10 cellular contexts compared by ENCODE assay signal in genomic region chr22:36333632-36334031, GRCh38. TPM values are rescaled to one million over a fixed set of nuclear protein-coding genes. Genes with fewer than 3 reads are reported as not detected.
DNase-seq lines count a peak whose midpoint lies in the region; ATAC-seq, FAIRE-seq and TF ChIP-seq lines count a peak whose summit lies in the region.
"Had no signal": no experiment of that assay in that cellular context is flagged by ENCODE, and none has a peak within 500 bp of the region (broad histone marks: within the 10 kb centered on the region; RNA-seq: fewer than 3 reads in every experiment).

No MANE protein-coding gene starts in this region.

- peaks cover 24% of the 10 kb centered on the region for H3K36me3 Mint-ChIP-seq in activated naive CD4-positive, alpha-beta T cell treated with anti-CD3 and anti-CD28 coated beads, Interleukin-2, amount 50 U/mL, for 24 hours

- no TSS peak for BruUV-seq in GM12878 (replicated peaks; lab: Mats Ljungman, UMichigan)

- SMC1A ChIA-PET in GM12878 (lab: Charles Lee; ENCODE audit: uncharacterized antibody, unreplicated experiment) = interaction anchor here (1.0 to 3.4 kb wide), 10 partner anchors 20 to 102 kb away, joined by 3 to 24 read pairs (median 8); no protein-coding TSS in a partner anchor

- in situ Hi-C loops in GM12878 (cut with MboI) (no loop called here), transverse colon (cut with MboI; ENCODE audit: low pct_ligation_motif_present in 1 of 4, low pct_unique_long_range_greater_than_20kb in 1 of 4, low sequenced_read_pairs in 3 of 4) (no loop called here)

- H3K9me3 ChIP-seq in GM12878 (replicated peaks; ENCODE audit: control insufficient read depth, insufficient read depth, low read length) = no peaks in the 10 kb centered on the region
- H3K9me3 ChIP-seq in transverse colon = no peaks in the 10 kb centered on the region

- H2AFZ ChIP-seq in GM12878 (ENCODE audit: control insufficient read depth, low read depth, low read length) = no peak overlapping the region

- H3K4me3 ChIP-seq in GM12878 = no peak overlapping the region
- H3K4me3 ChIP-seq in transverse colon = no peak overlapping the region

- no peak for TF ChIP-seq EP300 in GM12878 (IDR thresholded peaks at IDR 0.05; ENCODE audit: borderline replicate concordance in 1 of 2, control insufficient read depth in 1 of 2, low read depth in 2 of 2, low read length in 2 of 2)
- TF ChIP-seq EP300 in transverse colon (IDR thresholded peaks at IDR 0.05; ENCODE audit: low read depth) = no peak

- peak overlapping the region; percentile 85 for H3K4me3 Mint-ChIP-seq in activated naive CD4-positive, alpha-beta T cell treated with anti-CD3 and anti-CD28 coated beads, Interleukin-2, amount 50 U/mL, for 24 hours

- no peak for FAIRE-seq in GM12878 (lab: Jason Lieb, UNC)
- FAIRE-seq: D721Med had no signal

- H3K27me3 ChIP-seq in GM12878 (replicated peaks in 1 of 2; ENCODE audit: control insufficient read depth in 2 of 2, insufficient read depth in 2 of 2, low read length in 1 of 2) = no peaks in the 10 kb centered on the region
- H3K27me3 ChIP-seq in transverse colon = no peaks in the 10 kb centered on the region

- ATAC-seq in GM12878 (no peak), GM19467 (IDR thresholded peaks at IDR 0.05; ENCODE audit: unreplicated experiment) (no peak)

- peaks cover 96% of the 10 kb centered on the region for H3K4me1 Mint-ChIP-seq in activated naive CD4-positive, alpha-beta T cell treated with anti-CD3 and anti-CD28 coated beads, Interleukin-2, amount 50 U/mL, for 24 hours

- TF ChIP-seq RAD21 in GM12878 (IDR thresholded peaks at IDR 0.05; ENCODE audit: insufficient read depth, low read depth, low read length) = no peak

- H4K20me1 ChIP-seq in GM12878 (ENCODE audit: control insufficient read depth, insufficient read depth) = no peaks in the 10 kb centered on the region

- H3K4me1 ChIP-seq in GM12878 (ENCODE audit: control insufficient read depth, insufficient read depth, low read length) (peaks cover 59% of the 10 kb centered on the region), transverse colon (peaks cover 87 to 99% (median 95%) of the 10 kb centered on the region in 4 donors)

- CTCF ChIA-PET in GM12878 (lab: Yijun Ruan, JAX) = interaction anchor here (0.6 to 3.7 kb wide), 7 partner anchors 12 to 137 kb away, joined by 3 to 17 read pairs (median 3); no protein-coding TSS in a partner anchor

- no peak for TF ChIP-seq POLR2A in GM12878 (IDR thresholded peaks at IDR 0.05; ENCODE audit: low read depth, low read length)
- TF ChIP-seq POLR2A in transverse colon (IDR thresholded peaks at IDR 0.05) = no peak

- RAD21 ChIA-PET in GM12878 (lab: Charles Lee; ENCODE audit: unreplicated experiment) = interaction anchor here (0.7 to 3.0 kb wide), 3 partner anchors 39 to 137 kb away, joined by 4 to 40 read pairs (median 13); no protein-coding TSS in a partner anchor

- no peak overlapping the region for H3K9ac ChIP-seq in GM12878 (ENCODE audit: control insufficient read depth, insufficient read depth, low read length)

- peak overlapping the region; percentile 97 for H3K27ac Mint-ChIP-seq in activated naive CD4-positive, alpha-beta T cell treated with anti-CD3 and anti-CD28 coated beads, Interleukin-2, amount 50 U/mL, for 24 hours

- DNase-seq in activated naive CD4-positive, alpha-beta T cell (lab: John Stamatoyannopoulos, UW) = no peak
- DNase-seq in GM12878 (ENCODE audit: low read depth, low spot score) (no peak), mucosa of gallbladder (ENCODE audit: low spot score) (peak; percentile 62), transverse colon (no peak), NCI-H69 (lab: John Stamatoyannopoulos, UW) (no peak), HCEC 1CT (no peak)
- DNase-seq: NCI-H2081 had no signal

- intact Hi-C loops in GM12878 (cut with micrococcal nuclease; ENCODE audit: unreplicated experiment) (loop anchor here (5.0 kb wide), 1 partner anchor 119 kb away; no protein-coding TSS in a partner anchor), transverse colon (cut with DNase I; ENCODE audit: low total_unique reads) (no loop called here)

- POLR2A ChIA-PET in GM12878 (lab: Charles Lee) = interaction anchor here (0.8 to 3.8 kb wide), 5 partner anchors 13 to 118 kb away, joined by 3 to 53 read pairs (median 12); partner anchors contain the start of gene MYH9

- H3K27ac ChIP-seq in GM12878 (ENCODE audit: control insufficient read depth, insufficient read depth) (peak overlapping the region; percentile 99), transverse colon (peak overlapping the region; percentile 92 to 99 (median 96))

- 53% methylated on average over 4 of the region's 4 CpGs for WGBS in GM12878 (ENCODE audit: insufficient coverage, insufficient replicate concordance, low lambda C conversion rate, missing lambda C conversion rate)
- 20 to 29% methylated on average over 1 to 4 of the region's 4 CpGs for WGBS in transverse colon (ENCODE audit: low coverage in 1 of 2), 2 donors

- H3K27me3 Mint-ChIP-seq in activated naive CD4-positive, alpha-beta T cell treated with anti-CD3 and anti-CD28 coated beads, Interleukin-2, amount 50 U/mL, for 24 hours = no peaks in the 10 kb centered on the region

- peaks cover 72% of the 10 kb centered on the region for H3K79me2 ChIP-seq in GM12878 (ENCODE audit: control insufficient read depth, insufficient read depth, low read length)

- peaks cover 28 to 45% of the 10 kb centered on the region in 2 experiments for H3K36me3 ChIP-seq in GM12878 (ENCODE audit: control insufficient read depth in 2 of 2, insufficient read depth in 2 of 2, low read length in 1 of 2)
- H3K36me3 ChIP-seq in transverse colon = peaks cover 0 to 6% (median 0%) of the 10 kb centered on the region in 4 donors

- no peak for TF ChIP-seq CTCF in GM12878 (IDR thresholded peaks at IDR 0.05 in 2 of 3, conservative IDR thresholded peaks at IDR 0.05 in 1 of 3; ENCODE audit: control insufficient read depth in 2 of 3, extremely low read depth in 1 of 3, insufficient read depth in 1 of 3, low read depth in 3 of 3, low read length in 3 of 3)
- no peak for TF ChIP-seq CTCF in transverse colon (IDR thresholded peaks at IDR 0.05)

- H3K4me2 ChIP-seq in GM12878 (ENCODE audit: control insufficient read depth, insufficient read depth) = no peak overlapping the region

- H3K9me3 Mint-ChIP-seq in activated naive CD4-positive, alpha-beta T cell treated with anti-CD3 and anti-CD28 coated beads, Interleukin-2, amount 50 U/mL, for 24 hours = no peaks in the 10 kb centered on the region

TF ChIP-seq in GM12878, 131 proteins besides CTCF, POLR2A, EP300 and RAD21:
- TF ChIP-seq JUND (IDR thresholded peaks at IDR 0.05; ENCODE audit: low read depth, low read length) (no peak), SUZ12 (IDR thresholded peaks at IDR 0.05; ENCODE audit: unreplicated experiment) (no peak), SP1 (IDR thresholded peaks at IDR 0.05; ENCODE audit: low read depth, low read length) (no peak), ATF3 (IDR thresholded peaks at IDR 0.05; ENCODE audit: borderline replicate concordance, extremely low read depth, low read depth, low read length) (no peak), TCF12 (IDR thresholded peaks at IDR 0.05; ENCODE audit: low read depth, low read length) (no peak), RFX5 (IDR thresholded peaks at IDR 0.05; ENCODE audit: low read depth, low read length) (no peak), LARP7 (IDR thresholded peaks at IDR 0.05) (no peak), E4F1 (IDR thresholded peaks at IDR 0.05; ENCODE audit: borderline replicate concordance, partially characterized antibody) (no peak)

RNA-seq across cellular contexts. Expression of gene MYH9, which starts 54.1 kb away (rescaled TPM):
- 209 and 215 TPM in 2 replicates for total RNA-seq in GM12878 (2013; cell fraction: nucleolus; rRNA removed)
- total RNA-seq in GM12878 (2014; rRNA removed) (185 and 216 TPM in 2 replicates), GM12878 (2014; rRNA removed; fragmentation: Illumina TruSeq; extraction: Trizol) (82.8 and 83.1 TPM in 2 replicates), GM12878 (2021) (497 and 525 TPM in 2 replicates), mucosa of gallbladder (544 TPM), transverse colon (100 to 1,000 TPM; 385 to 511 (median 460) TPM)
- polyA plus RNA-seq in GM12878 (2011; ENCODE audit: low read depth) = 79.9 TPM
- polyA plus RNA-seq in GM12878 (2011; rRNA removed) (42.4 and 98.6 TPM in 2 replicates), GM12878 (2014; fragmentation: Illumina TruSeq; extraction: Trizol) (123 and 125 TPM in 2 replicates), GM12878 (2014; fragmentation: Nextera tagmentation; extraction: Ambion mirVana) (1 to 10 TPM; 5.1 to 8.1 TPM), GM12878 (2014; rRNA removed) (165 and 198 TPM in 2 replicates), GM12878 (2016; fragmentation: Nextera tagmentation; extraction: Ambion mirVana) (100 to 1,000 TPM; 228 to 236 TPM)
- polyA plus RNA-seq in GM12878 (2011; cell fraction: cytosol; rRNA removed) = 51.0 and 59.8 TPM in 2 replicates
- polyA plus RNA-seq in GM12878 (2011; cell fraction: nucleus; rRNA removed) = 91.7 and 127 TPM in 2 replicates
- 154 and 166 TPM in 2 replicates for polyA plus RNA-seq in GM12878 (2012)
- polyA minus RNA-seq in GM12878 (2011; rRNA and poly(A)+ RNA removed) = 168 and 298 TPM in 2 replicates
- polyA minus RNA-seq in GM12878 (2011; cell fraction: cytosol; rRNA and poly(A)+ RNA removed) = 91.7 and 100 TPM in 2 replicates
- polyA minus RNA-seq in GM12878 (2011; cell fraction: nucleus; rRNA and poly(A)+ RNA removed) = 54.6 and 83.0 TPM in 2 replicates
